1 cellular context compared by ENCODE assay signal in the genomic region with DNA sequence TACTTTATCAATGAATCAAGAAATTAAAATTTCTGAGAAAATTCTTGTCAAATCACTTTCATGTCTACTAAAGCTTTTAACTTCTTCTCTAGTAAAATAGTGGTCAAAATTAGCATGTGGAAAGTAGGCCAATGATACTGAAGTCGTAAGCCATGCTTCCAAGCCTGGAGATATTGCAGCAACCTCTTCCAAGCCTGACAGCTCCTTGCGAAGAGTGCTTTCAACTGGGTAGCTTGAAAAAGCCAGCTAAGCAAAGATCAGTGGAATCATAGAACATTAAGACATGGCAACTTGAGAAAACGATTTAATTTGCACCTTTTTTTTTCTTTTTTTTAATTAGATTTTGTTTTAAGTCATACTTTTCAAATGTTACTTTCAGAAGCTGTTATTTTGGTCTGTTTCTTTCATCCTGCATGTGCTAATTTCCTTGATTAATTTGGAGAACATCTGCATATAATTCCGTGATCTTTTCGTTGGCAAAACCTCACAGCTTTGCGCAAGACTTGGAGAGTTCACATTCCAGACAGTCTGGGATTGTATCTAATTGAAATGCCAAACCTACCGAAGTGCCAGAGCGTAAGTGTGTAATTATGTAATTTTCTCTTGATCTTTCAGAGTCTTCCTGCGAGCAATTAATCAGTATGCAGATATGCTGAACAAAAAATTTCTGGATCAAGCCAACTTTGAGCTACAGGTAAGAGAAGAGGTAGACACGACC.
TF ChIP-seq lines count a peak whose summit lies in the region.

No MANE protein-coding gene starts in this region.

TF ChIP-seq in GM12891, 5 proteins besides CTCF, POLR2A, EP300 and RAD21 (continued from another document):
- TF ChIP-seq POLR2AphosphoS5 (IDR thresholded peaks at IDR 0.05; ENCODE audit: low read depth, low read length), result no peak
TF ChIP-seq in GM12891: peak in this region for 0.
